1 cellular context compared by ENCODE assay signal in the genomic region with DNA sequence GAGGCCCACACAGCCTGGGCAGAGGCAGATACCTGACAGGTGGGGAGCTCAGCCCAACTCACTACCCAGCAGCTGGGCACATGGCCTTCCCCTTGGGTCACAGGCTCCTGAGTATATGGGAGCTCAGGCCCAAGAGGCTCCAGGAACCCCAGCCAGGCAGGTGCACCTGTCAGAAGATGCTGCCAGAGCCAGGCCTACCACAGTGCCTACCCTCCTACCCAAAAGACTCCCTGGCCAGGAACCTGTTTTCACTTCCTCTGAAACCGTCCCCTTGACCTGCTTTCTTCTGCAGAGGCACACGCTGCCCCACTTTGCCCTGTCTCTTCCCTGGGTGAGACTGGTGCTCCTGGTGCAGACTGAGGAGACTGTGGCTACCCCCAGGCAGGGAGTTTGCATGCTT.
TF ChIP-seq lines count a peak whose summit lies in the region.

No MANE protein-coding gene starts in this region.

TF ChIP-seq in HepG2, 621 proteins besides CTCF, POLR2A, EP300 and RAD21:
- TF ChIP-seq SMAD3 (CRISPR knock-in tag; IDR thresholded peaks at IDR 0.05), result no peak
- no peak for TF ChIP-seq ZFP36 (IDR thresholded peaks at IDR 0.05; ENCODE audit: borderline replicate concordance, low read depth, low read length, partially characterized antibody)
- no peak for TF ChIP-seq TGIF2 (CRISPR knock-in tag; IDR thresholded peaks at IDR 0.05)
- TF ChIP-seq, protein P1, sequence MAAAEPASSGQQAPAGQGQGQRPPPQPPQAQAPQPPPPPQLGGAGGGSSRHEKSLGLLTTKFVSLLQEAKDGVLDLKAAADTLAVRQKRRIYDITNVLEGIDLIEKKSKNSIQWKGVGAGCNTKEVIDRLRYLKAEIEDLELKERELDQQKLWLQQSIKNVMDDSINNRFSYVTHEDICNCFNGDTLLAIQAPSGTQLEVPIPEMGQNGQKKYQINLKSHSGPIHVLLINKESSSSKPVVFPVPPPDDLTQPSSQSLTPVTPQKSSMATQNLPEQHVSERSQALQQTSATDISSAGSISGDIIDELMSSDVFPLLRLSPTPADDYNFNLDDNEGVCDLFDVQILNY (CRISPR knock-in tag; conservative IDR thresholded peaks at IDR 0.05), result no peak
- no peak for TF ChIP-seq NR3C1 (CRISPR knock-in tag; IDR thresholded peaks at IDR 0.05)
- TF ChIP-seq, protein P2, sequence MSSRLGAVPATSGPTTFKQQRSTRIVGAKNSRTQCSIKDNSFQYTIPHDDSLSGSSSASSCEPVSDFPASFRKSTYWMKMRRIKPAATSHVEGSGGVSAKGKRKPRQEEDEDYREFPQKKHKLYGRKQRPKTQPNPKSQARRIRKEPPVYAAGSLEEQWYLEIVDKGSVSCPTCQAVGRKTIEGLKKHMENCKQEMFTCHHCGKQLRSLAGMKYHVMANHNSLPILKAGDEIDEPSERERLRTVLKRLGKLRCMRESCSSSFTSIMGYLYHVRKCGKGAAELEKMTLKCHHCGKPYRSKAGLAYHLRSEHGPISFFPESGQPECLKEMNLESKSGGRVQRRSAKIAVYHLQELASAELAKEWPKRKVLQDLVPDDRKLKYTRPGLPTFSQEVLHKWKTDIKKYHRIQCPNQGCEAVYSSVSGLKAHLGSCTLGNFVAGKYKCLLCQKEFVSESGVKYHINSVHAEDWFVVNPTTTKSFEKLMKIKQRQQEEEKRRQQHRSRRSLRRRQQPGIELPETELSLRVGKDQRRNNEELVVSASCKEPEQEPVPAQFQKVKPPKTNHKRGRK (CRISPR knock-in tag; IDR thresholded peaks at IDR 0.05), result no peak
- no peak for TF ChIP-seq MEF2D (CRISPR knock-in tag; IDR thresholded peaks at IDR 0.05)
- no peak for TF ChIP-seq KLF16 (CRISPR knock-in tag; IDR thresholded peaks at IDR 0.05)
- TF ChIP-seq ZNF598 (CRISPR knock-in tag; IDR thresholded peaks at IDR 0.05; ENCODE audit: borderline replicate concordance), result no peak
- TF ChIP-seq, protein P3, sequence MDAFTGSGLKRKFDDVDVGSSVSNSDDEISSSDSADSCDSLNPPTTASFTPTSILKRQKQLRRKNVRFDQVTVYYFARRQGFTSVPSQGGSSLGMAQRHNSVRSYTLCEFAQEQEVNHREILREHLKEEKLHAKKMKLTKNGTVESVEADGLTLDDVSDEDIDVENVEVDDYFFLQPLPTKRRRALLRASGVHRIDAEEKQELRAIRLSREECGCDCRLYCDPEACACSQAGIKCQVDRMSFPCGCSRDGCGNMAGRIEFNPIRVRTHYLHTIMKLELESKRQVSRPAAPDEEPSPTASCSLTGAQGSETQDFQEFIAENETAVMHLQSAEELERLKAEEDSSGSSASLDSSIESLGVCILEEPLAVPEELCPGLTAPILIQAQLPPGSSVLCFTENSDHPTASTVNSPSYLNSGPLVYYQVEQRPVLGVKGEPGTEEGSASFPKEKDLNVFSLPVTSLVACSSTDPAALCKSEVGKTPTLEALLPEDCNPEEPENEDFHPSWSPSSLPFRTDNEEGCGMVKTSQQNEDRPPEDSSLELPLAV (CRISPR knock-in tag; conservative IDR thresholded peaks at IDR 0.05; ENCODE audit: low read depth), result no peak
- no peak for TF ChIP-seq ZNF660 (CRISPR knock-in tag; IDR thresholded peaks at IDR 0.05; ENCODE audit: borderline replicate concordance, low read depth)
- TF ChIP-seq ZZZ3 (CRISPR knock-in tag; IDR thresholded peaks at IDR 0.05; ENCODE audit: borderline replicate concordance), result no peak
